2 cellular contexts compared by ENCODE assay signal in genomic region chr17:66272699-66273390, GRCh38.
TF ChIP-seq lines count a peak whose summit lies in the region.

No MANE protein-coding gene starts in this region.

TF ChIP-seq in HCT116, 20 proteins besides CTCF, POLR2A, EP300 and RAD21:
- TF ChIP-seq EZH2phosphoT487 (IDR thresholded peaks at IDR 0.05; ENCODE audit: borderline replicate concordance) (no peak), EZH2 (IDR thresholded peaks at IDR 0.05) (no peak), ZNF274 (IDR thresholded peaks at IDR 0.05; ENCODE audit: low read depth, low read length) (no peak), REST (IDR thresholded peaks at IDR 0.05; ENCODE audit: low read depth) (no peak), CBX3 (IDR thresholded peaks at IDR 0.05; ENCODE audit: low read depth) (no peak), SRF (IDR thresholded peaks at IDR 0.05; ENCODE audit: low read depth) (no peak), EGR1 (IDR thresholded peaks at IDR 0.05; ENCODE audit: low read depth) (no peak), ATF3 (IDR thresholded peaks at IDR 0.05) (no peak), JUND (IDR thresholded peaks at IDR 0.05) (peak; percentile 41; the same call in 1 of the 2 replicates), MAX (IDR thresholded peaks at IDR 0.05) (no peak), SP1 (IDR thresholded peaks at IDR 0.05; ENCODE audit: low read depth) (peak; percentile 15; the same call in 1 of the 2 replicates), YY1 (IDR thresholded peaks at IDR 0.05; ENCODE audit: extremely low read depth, insufficient replicate concordance, low read depth, low read length) (no peak), ZBTB33 (IDR thresholded peaks at IDR 0.05; ENCODE audit: extremely low read depth, insufficient replicate concordance, low read length) (no peak), FOSL1 (IDR thresholded peaks at IDR 0.05; ENCODE audit: low read depth) (peak; percentile 54), POLR2AphosphoS5 (IDR thresholded peaks at IDR 0.05; ENCODE audit: low read depth, low read length) (no peak), ELF1 (IDR thresholded peaks at IDR 0.05; ENCODE audit: borderline replicate concordance, low read depth) (no peak), ZFX (IDR thresholded peaks at IDR 0.05) (no peak), TCF7L2 (IDR thresholded peaks at IDR 0.05; ENCODE audit: borderline replicate concordance, extremely low read depth, insufficient read depth, insufficient read length) (no peak), SIN3A (IDR thresholded peaks at IDR 0.05; ENCODE audit: low read depth) (no peak), CEBPB (IDR thresholded peaks at IDR 0.05; ENCODE audit: low read depth) (no peak)
TF ChIP-seq in HCT116: peak in this region for 3.

TF ChIP-seq in SK-N-SH, 30 proteins besides CTCF, POLR2A, EP300 and RAD21:
- TF ChIP-seq MXI1 (IDR thresholded peaks at IDR 0.05; ENCODE audit: low read depth, low read length) (no peak), PBX3 (IDR thresholded peaks at IDR 0.05) (peak; percentile 95), GATA2 (CRISPR knock-in tag; IDR thresholded peaks at IDR 0.05) (no peak), USF1 (IDR thresholded peaks at IDR 0.05; ENCODE audit: borderline replicate concordance, low read depth) (no peak), TEAD4 (IDR thresholded peaks at IDR 0.05; ENCODE audit: borderline replicate concordance, insufficient read depth) (peak; percentile 97), RXRA (IDR thresholded peaks at IDR 0.05; ENCODE audit: borderline replicate concordance, low read depth) (peak; percentile 74; the same call in 1 of the 2 replicates), EZH2phosphoT487 (IDR thresholded peaks at IDR 0.05; ENCODE audit: borderline replicate concordance, low read depth) (no peak), MAX (IDR thresholded peaks at IDR 0.05; ENCODE audit: low read depth) (no peak), CHD2 (IDR thresholded peaks at IDR 0.05; ENCODE audit: low read length, partially characterized antibody) (no peak), POLR2AphosphoS5 (IDR thresholded peaks at IDR 0.05; ENCODE audit: low read depth, low read length) (peak; percentile 82; the same call in 1 of the 2 replicates), USF2 (IDR thresholded peaks at IDR 0.05; ENCODE audit: borderline replicate concordance, low read depth, low read length) (no peak), ELF1 (IDR thresholded peaks at IDR 0.05) (no peak; the same call in 1 of the 2 replicates), TAF1 (IDR thresholded peaks at IDR 0.05; ENCODE audit: borderline replicate concordance, low read depth, low read length) (peak; percentile 41; the same call in 1 of the 2 replicates), YY1 (IDR thresholded peaks at IDR 0.05; ENCODE audit: low read depth) (peak; percentile 54; the same call in 1 of the 2 replicates), FOXM1 (IDR thresholded peaks at IDR 0.05; ENCODE audit: low read depth) (peak; percentile 90), MEF2A (IDR thresholded peaks at IDR 0.05; ENCODE audit: borderline replicate concordance, low read depth) (peak; percentile 58; the same call in 1 of the 2 replicates), REST (IDR thresholded peaks at IDR 0.05; ENCODE audit: low read depth, low read length) (peak; percentile 12; the same call in 1 of the 2 replicates), NFIC (IDR thresholded peaks at IDR 0.05; ENCODE audit: borderline replicate concordance) (peak; percentile 92), RFX5 (IDR thresholded peaks at IDR 0.05; ENCODE audit: low read length) (no peak), FOSL2 (IDR thresholded peaks at IDR 0.05; ENCODE audit: borderline replicate concordance, low read depth) (peak; percentile 95), RCOR1 (IDR thresholded peaks at IDR 0.05; ENCODE audit: low read length) (no peak), IRF3 (IDR thresholded peaks at IDR 0.05; ENCODE audit: low read depth, low read length) (no peak), GABPA (IDR thresholded peaks at IDR 0.05; ENCODE audit: low read depth) (no peak), SIN3A (IDR thresholded peaks at IDR 0.05; ENCODE audit: borderline replicate concordance, low read depth, low read length) (peak; percentile 76; the same call in 1 of the 2 replicates), JUND (IDR thresholded peaks at IDR 0.05) (peak; percentile 99), TCF12 (IDR thresholded peaks at IDR 0.05) (peak; percentile 95), ZBTB33 (IDR thresholded peaks at IDR 0.05; ENCODE audit: borderline replicate concordance, low read depth) (0 out of 2 replicates have a peak, but pooled peaks have one; percentile 66), NRF1 (IDR thresholded peaks at IDR 0.05; ENCODE audit: low read depth, low read length) (no peak), FOXJ3 (CRISPR knock-in tag; IDR thresholded peaks at IDR 0.05) (no peak), SMC3 (IDR thresholded peaks at IDR 0.05; ENCODE audit: low read depth, low read length) (no peak)
